ENCODE assay signal across 9 cellular contexts in genomic region chr1:8351693-8352470, GRCh38. TPM values are rescaled to one million over a fixed set of nuclear protein-coding genes. Genes with fewer than 3 reads are reported as not detected.
DNase-seq lines count a peak whose midpoint lies in the region; ATAC-seq and TF ChIP-seq lines count a peak whose summit lies in the region.
"Had no signal": no experiment of that assay in that cellular context is flagged by ENCODE, and none has a peak within 500 bp of the region (broad histone marks: within the 10 kb centered on the region; RNA-seq: fewer than 3 reads in every experiment).

No MANE protein-coding gene starts in this region.

- H3K4me2 ChIP-seq in PC-9, result no peak overlapping the region
- no peak overlapping the region for H3K4me2 ChIP-seq in fibroblast of lung (ENCODE audit: extremely low read depth, insufficient read depth, low read length)
- H3K4me2 ChIP-seq: BLaER1 treated with 17β-estradiol and CSF1 and Interleukin-3, amounts not matched to agents 10 nM and 100 nM had no signal

- H2AFZ ChIP-seq in PC-9 (no peak overlapping the region), fibroblast of lung (ENCODE audit: low read length) (no peak overlapping the region)

- H4K20me1 ChIP-seq in PC-9 (ENCODE audit: insufficient read depth) (no peaks in the 10 kb centered on the region), fibroblast of lung (ENCODE audit: control insufficient read depth, extremely low read depth, insufficient read depth, low read length) (no peaks in the 10 kb centered on the region)

- CTCF ChIA-PET in PC-9 (lab: Charles Lee), result no interaction called here

- H3K9me3 ChIP-seq in PC-9 (ENCODE audit: insufficient read depth, low read depth), result no peaks in the 10 kb centered on the region
- no peaks in the 10 kb centered on the region for H3K9me3 ChIP-seq in fibroblast of lung (ENCODE audit: control insufficient read depth, insufficient read depth, low read depth, low read length)
- H3K9me3 ChIP-seq in skeletal muscle tissue (ENCODE audit: control insufficient read depth in 3 of 3, low read length in 3 of 3), result no peaks in the 10 kb centered on the region
- H3K9me3 ChIP-seq: BLaER1 treated with 17β-estradiol and CSF1 and Interleukin-3, amounts not matched to agents 10 nM and 100 nM had no signal

- BruUV-seq in PC-9 (replicated peaks; lab: Mats Ljungman, UMichigan), result no TSS peak

- DNase-seq in NCI-H2227 (lab: John Stamatoyannopoulos, UW; ENCODE audit: unreplicated experiment) (peak; percentile 35), NCI-H2227 treated with DMSO at 0.1 percent for 48 hours (lab: John Stamatoyannopoulos, UW) (no peak), PC-9 (no peak), fibroblast of lung (ENCODE audit: low read depth in 2 of 2) (no peak), NCI-H187 treated with DMSO at 0.1 percent for 48 hours (lab: John Stamatoyannopoulos, UW) (no peak)

- H3K36me3 ChIP-seq in PC-9 (ENCODE audit: low read depth) (no peaks in the 10 kb centered on the region), fibroblast of lung (ENCODE audit: control insufficient read depth, insufficient read depth, low read length) (peaks cover 16% of the 10 kb centered on the region), skeletal muscle tissue (ENCODE audit: control insufficient read depth in 3 of 3, insufficient read depth in 3 of 3, low read length in 3 of 3) (peaks cover 32 to 42% (median 34%) of the 10 kb centered on the region in 3 donors)

- H3K9ac ChIP-seq in fibroblast of lung (ENCODE audit: insufficient read depth, low read length), result no peak overlapping the region
- H3K9ac ChIP-seq in skeletal muscle tissue (ENCODE audit: low read depth in 1 of 3, low read length in 3 of 3), result no peak overlapping the region
- H3K9ac ChIP-seq: BLaER1 treated with 17β-estradiol and CSF1 and Interleukin-3, amounts not matched to agents 10 nM and 100 nM had no signal

- no peak for ATAC-seq in GM21367 (IDR thresholded peaks at IDR 0.05; ENCODE audit: unreplicated experiment)
- ATAC-seq in HG03520 (IDR thresholded peaks at IDR 0.05; ENCODE audit: unreplicated experiment), result no peak

- peak; percentile 62 for TF ChIP-seq CTCF in PC-9 (conservative IDR thresholded peaks at IDR 0.05)
- peak; percentile 38 to 72 for TF ChIP-seq CTCF in fibroblast of lung (conservative IDR thresholded peaks at IDR 0.05 in 1 of 2, IDR thresholded peaks at IDR 0.05 in 1 of 2; ENCODE audit: low read depth in 1 of 2, low read length in 2 of 2)

- H3F3A ChIP-seq in PC-9 (ENCODE audit: insufficient read depth, low read depth), result no peaks in the 10 kb centered on the region

- H3K27ac ChIP-seq in PC-9, result no peak overlapping the region
- H3K27ac ChIP-seq in fibroblast of lung (ENCODE audit: insufficient read depth, low read length), result no peak overlapping the region
- peak overlapping the region; percentile 62 for H3K27ac ChIP-seq in skeletal muscle tissue (ENCODE audit: low read depth, low read length)
- H3K27ac ChIP-seq: BLaER1 treated with 17β-estradiol and CSF1 and Interleukin-3, amounts not matched to agents 10 nM and 100 nM had no signal

- no peaks in the 10 kb centered on the region for H3K4me1 ChIP-seq in PC-9 (replicated peaks; ENCODE audit: insufficient read depth)
- H3K4me1 ChIP-seq in fibroblast of lung (ENCODE audit: control insufficient read depth, extremely low read depth, insufficient read depth, low read length), result peaks cover 9% of the 10 kb centered on the region
- H3K4me1 ChIP-seq in skeletal muscle tissue (ENCODE audit: control insufficient read depth in 3 of 3, insufficient read depth in 3 of 3, low read length in 3 of 3), result peaks cover 33 to 56% (median 55%) of the 10 kb centered on the region in 3 donors

- H3K27me3 ChIP-seq in PC-9 (ENCODE audit: insufficient read depth, low read depth) (no peaks in the 10 kb centered on the region), fibroblast of lung (ENCODE audit: control insufficient read depth, insufficient read depth, low read length) (no peaks in the 10 kb centered on the region), skeletal muscle tissue (ENCODE audit: control insufficient read depth in 3 of 3, insufficient read depth in 3 of 3, low read length in 3 of 3) (no peaks in the 10 kb centered on the region)

- no peaks in the 10 kb centered on the region for H3K9me2 ChIP-seq in PC-9 (ENCODE audit: insufficient read depth)

- H3K4me3 ChIP-seq in PC-9, result no peak overlapping the region
- H3K4me3 ChIP-seq in fibroblast of lung (replicated peaks in 1 of 4; ENCODE audit: control extremely low read depth in 1 of 4, insufficient read depth in 1 of 4, low read depth in 3 of 4, low read length in 4 of 4), result no peak overlapping the region
- no peak overlapping the region for H3K4me3 ChIP-seq in skeletal muscle tissue (ENCODE audit: low read length in 3 of 3)
- H3K4me3 ChIP-seq: BLaER1 treated with 17β-estradiol and CSF1 and Interleukin-3, amounts not matched to agents 10 nM and 100 nM had no signal

- intact Hi-C loops in PC-9 (cut with micrococcal nuclease; ENCODE audit: unreplicated experiment), result no loop called here

- no peaks in the 10 kb centered on the region for H3K79me2 ChIP-seq in PC-9 (ENCODE audit: low read depth)
- H3K79me2 ChIP-seq in fibroblast of lung (ENCODE audit: control insufficient read depth, insufficient read depth, low read length), result no peaks in the 10 kb centered on the region

- POLR2A ChIA-PET in PC-9 (lab: Charles Lee; ENCODE audit: unreplicated experiment), result interaction anchor here (0.5 kb wide), 1 partner anchor 293 kb away, joined by 4 read pairs; no protein-coding TSS in a partner anchor

RNA-seq across cellular contexts. Expression of gene SLC45A1, which starts 34.0 kb away (rescaled TPM):
- total RNA-seq in PC-9 (2021), result 0.20 TPM in 1 of 2 replicates, not detected in the other
- 2.3 and 2.6 TPM in 2 replicates for total RNA-seq in fibroblast of lung
- polyA plus RNA-seq in fibroblast of lung, result 1.4 and 2.1 TPM in 2 replicates
- 3.8 and 4.0 TPM in 2 replicates for polyA plus RNA-seq in fibroblast of lung (2012)
- 6.1 and 8.6 TPM in 2 replicates for polyA minus RNA-seq in fibroblast of lung (ENCODE audit: low replicate concordance)
- under 0.01 TPM for total RNA-seq in skeletal muscle tissue
